ENCODE assay signal across 8 cellular contexts in the genomic region with DNA sequence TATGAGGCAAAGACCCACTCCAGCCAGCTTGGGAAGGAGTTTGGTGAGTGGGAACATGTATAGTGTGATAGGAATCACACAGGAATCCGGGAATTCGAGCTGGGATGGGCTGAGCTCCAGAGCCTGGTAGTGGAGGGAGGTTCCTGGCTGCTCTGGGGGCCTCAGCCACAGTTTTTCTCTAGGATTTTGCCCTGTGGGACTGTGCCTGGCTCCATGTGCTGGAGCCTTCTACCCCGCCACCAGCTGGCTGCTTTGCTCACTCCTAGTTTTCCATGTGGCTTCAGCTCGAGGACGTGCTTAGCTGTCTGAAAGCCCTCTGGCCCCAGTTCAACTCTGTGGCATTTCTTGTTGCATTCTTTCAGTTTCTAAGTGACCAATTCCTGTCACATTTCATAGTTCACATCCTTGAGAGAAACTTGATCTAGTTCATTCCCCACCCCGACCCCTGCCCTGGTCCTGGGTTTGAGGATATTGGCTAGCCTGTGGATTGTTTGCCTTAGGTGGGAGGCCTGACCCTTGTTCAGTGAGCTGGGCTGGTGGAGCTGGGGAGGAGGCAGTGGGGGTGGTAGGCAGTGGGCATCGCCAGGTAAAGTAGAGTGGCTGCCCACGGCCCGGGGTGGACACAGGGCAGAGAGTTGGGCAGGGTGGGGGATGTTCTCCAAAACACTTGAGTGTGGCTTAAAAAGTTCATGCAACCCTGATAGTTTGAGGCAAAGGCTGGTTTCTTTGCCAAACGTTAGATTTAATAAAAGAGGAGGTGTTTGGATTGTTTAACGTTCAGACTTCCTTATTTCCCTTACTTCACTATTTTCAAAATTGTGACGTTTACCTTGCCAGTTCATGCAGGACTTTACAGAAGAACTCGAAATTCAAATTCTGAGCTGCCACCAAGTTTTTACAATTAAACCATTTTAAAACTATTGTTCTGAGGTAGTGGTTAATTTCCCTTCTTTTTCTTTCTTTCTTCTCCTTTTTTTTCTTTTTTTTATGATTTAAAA. TPM values are rescaled to one million over a fixed set of nuclear protein-coding genes. Genes with fewer than 3 reads are reported as not detected.
DNase-seq lines count a peak whose midpoint lies in the region; ATAC-seq and TF ChIP-seq lines count a peak whose summit lies in the region.

No MANE protein-coding gene starts in this region.

- in situ Hi-C loops in Caki2 (cut with HindIII; ENCODE audit: low pct_unique_long_range_greater_than_20kb, low sequenced_read_pairs), result no loop called here

- 28 to 38% (median 32%) methylated on average over 13 of the region's 13 CpGs for WGBS in spleen, 5 donors

- H3K27me3 ChIP-seq in ascending aorta (no peaks in the 10 kb centered on the region), spleen (replicated peaks in 1 of 7) (no peaks in the 10 kb centered on the region)

- TF ChIP-seq CTCF in ascending aorta (IDR thresholded peaks at IDR 0.05) (peak in 2 of 3 experiments; percentile 8 to 37), spleen (IDR thresholded peaks at IDR 0.05 in 8 of 11, conservative IDR thresholded peaks at IDR 0.05 in 3 of 11) (peak in 3 of 11 experiments; percentile 12 to 22 (median 19))

- ATAC-seq in HG02623 (IDR thresholded peaks at IDR 0.05; ENCODE audit: unreplicated experiment) (no peak), HG03378 (IDR thresholded peaks at IDR 0.05; ENCODE audit: unreplicated experiment) (no peak)

- TF ChIP-seq POLR2A in spleen (IDR thresholded peaks at IDR 0.05), result no peak

- peaks cover 0 to 16% of the 10 kb centered on the region in 2 donors for H3K4me1 ChIP-seq in ascending aorta
- H3K4me1 ChIP-seq in spleen, result peaks cover 44 to 97% (median 93%) of the 10 kb centered on the region in 6 donors

- no peaks in the 10 kb centered on the region for H3K9me3 ChIP-seq in ascending aorta
- H3K9me3 ChIP-seq in spleen, result no peaks in the 10 kb centered on the region

- peak overlapping the region in 1 of 2 donors; percentile 44 for H3K4me3 ChIP-seq in ascending aorta
- H3K4me3 ChIP-seq in spleen, result peak overlapping the region in 4 of 8 donors; percentile 8 to 89 (median 12)

- H3K36me3 ChIP-seq in ascending aorta, result peaks cover 18 to 33% of the 10 kb centered on the region in 2 donors
- peaks cover 2 to 80% (median 30%) of the 10 kb centered on the region in 6 donors for H3K36me3 ChIP-seq in spleen

- H3K27ac ChIP-seq in ascending aorta (peak overlapping the region; percentile 59 to 74), spleen (peak overlapping the region; percentile 54 to 100 (median 88))

- DNase-seq in Caki2 (ENCODE audit: low read depth) (peak; percentile 67), HT-29 (ENCODE audit: low spot score) (peak; percentile 78), ascending aorta (ENCODE audit: low spot score in 2 of 2) (peak in 1 of 2 donors; percentile 88), islet precursor cell (peak; percentile 87), spleen (peak; percentile 81), SIG-M5 (lab: John Stamatoyannopoulos, UW) (no peak)

- intact Hi-C loops in ascending aorta (cut with DNase I), result loop anchor here (10.0 kb wide), 1 partner anchor 1029 kb away; no protein-coding TSS in a partner anchor
- intact Hi-C loops in spleen (cut with DNase I; ENCODE audit: low total_unique reads), result no loop called here

RNA-seq across cellular contexts. Expression of a gene that starts 5.2 kb away (rescaled TPM):
- total RNA-seq in Caki2 (2014; rRNA removed; shearing (Covaris generic); ENCODE audit: low replicate concordance), result 13.3 and 18.8 TPM in 2 replicates
- 13.9 and 16.1 TPM in 2 replicates for total RNA-seq in HT-29 (2014; rRNA removed; shearing (Covaris generic))
- 176 TPM for total RNA-seq in ascending aorta
- 100 to 1,000 TPM; 152 to 202 (median 182) TPM for total RNA-seq in spleen
- 10 to 100 TPM; 14.5 to 37.6 (median 18.0) TPM for polyA plus RNA-seq in spleen
